In genomic region chr2:47361505-47362229, GRCh38 we compare ENCODE assay signal across 3 cellular contexts. TPM values are rescaled to one million over a fixed set of nuclear protein-coding genes. Genes with fewer than 3 reads are reported as not detected.
"Had no signal": no experiment of that assay in that cellular context is flagged by ENCODE, and none has a peak within 500 bp of the region (broad histone marks: within the 10 kb centered on the region; RNA-seq: fewer than 3 reads in every experiment).

No MANE protein-coding gene starts in this region.

RNA-seq across cellular contexts. Expression of gene EPCAM, which starts 7.4 kb away (rescaled TPM):
- total RNA-seq: activated B cell treated with CpG ODN at 0.5 μM for 24 hours, esophagus muscularis mucosa, T-helper 17 cell had no signal
